Comparison of ENCODE assay signal across 8 cellular contexts in the genomic region with DNA sequence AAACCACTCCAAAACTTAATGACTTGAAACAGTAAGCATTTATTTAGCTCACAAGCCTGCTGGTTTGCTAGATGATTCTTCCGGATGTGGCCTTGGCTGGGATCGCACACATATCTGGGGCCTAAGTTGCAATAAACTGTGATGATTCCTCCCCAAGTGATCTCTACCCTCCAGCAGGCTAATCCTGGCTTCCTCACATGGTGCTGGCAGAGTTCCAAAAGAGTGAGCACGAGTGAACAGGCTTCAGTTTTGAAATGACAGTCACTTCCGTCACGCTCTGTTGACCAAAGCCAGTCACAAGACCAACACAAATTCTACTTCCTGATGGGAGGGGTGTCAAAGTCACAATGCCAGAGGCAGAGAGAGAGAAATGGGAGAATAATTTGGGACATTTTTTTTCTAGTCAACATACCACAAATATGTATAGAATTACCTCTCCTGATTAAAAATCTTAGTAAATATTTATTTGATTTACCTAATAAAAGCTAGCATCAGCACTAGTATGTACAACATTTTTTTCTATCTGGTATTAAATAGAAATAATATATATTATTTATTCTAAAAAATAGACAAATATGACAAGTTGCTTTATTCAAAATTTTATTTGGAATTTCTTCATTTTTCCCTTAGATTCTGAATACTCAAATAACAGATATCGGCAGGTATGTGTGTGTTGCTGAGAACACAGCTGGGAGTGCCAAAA.
DNase-seq lines count a peak whose midpoint lies in the region; ATAC-seq and TF ChIP-seq lines count a peak whose summit lies in the region.

No MANE protein-coding gene starts in this region.

- TF ChIP-seq CTCF in AG04449 (IDR thresholded peaks at IDR 0.05; ENCODE audit: insufficient read depth, low read length, missing control alignments) (no peak), esophagus muscularis mucosa (IDR thresholded peaks at IDR 0.05) (no peak), neural crest cell (conservative IDR thresholded peaks at IDR 0.05) (no peak)

- intact Hi-C loops in esophagus muscularis mucosa (cut with DNase I), result loop anchor here (2.0 kb wide), 1 partner anchor 20 kb away; no protein-coding TSS in a partner anchor

- peak overlapping the region; percentile 31 for H3K4me3 Mint-ChIP-seq in neural crest cell

- peaks cover 2% of the 10 kb centered on the region for H3K36me3 Mint-ChIP-seq in neural crest cell (ENCODE audit: low read depth)

- H3K27ac Mint-ChIP-seq in neural crest cell (ENCODE audit: unreplicated experiment), result peak overlapping the region; percentile 58

- H3K9me3 ChIP-seq in SJCRH30 (replicated peaks), result no peaks in the 10 kb centered on the region
- H3K9me3 ChIP-seq in esophagus muscularis mucosa, result no peaks in the 10 kb centered on the region

- H3K36me3 ChIP-seq in SJCRH30 (peaks cover 10% of the 10 kb centered on the region; the same call in 1 of the 2 replicates), esophagus muscularis mucosa (peaks cover 0 to 33% (median 13%) of the 10 kb centered on the region in 4 donors)

- WGBS in esophagus muscularis mucosa, result 61% methylated on average over 6 of the region's 6 CpGs

- H3K4me1 ChIP-seq in SJCRH30, result peaks cover 23% of the 10 kb centered on the region
- H3K4me1 ChIP-seq in esophagus muscularis mucosa, result peaks cover 0 to 8% (median 7%) of the 10 kb centered on the region in 4 donors

- CTCF ChIA-PET in AG04449 (lab: Yijun Ruan, JAX), result no interaction called here

- POLR2A ChIA-PET in AG04449 (lab: Yijun Ruan, JAX), result no interaction called here

- H3K27me3 Mint-ChIP-seq in neural crest cell (ENCODE audit: low read depth), result no peaks in the 10 kb centered on the region

- peak overlapping the region; percentile 51 for H3K27ac ChIP-seq in SJCRH30
- no peak overlapping the region for H3K27ac ChIP-seq in esophagus muscularis mucosa (replicated peaks in 1 of 4)

- H3K4me1 Mint-ChIP-seq in neural crest cell, result peaks cover 44% of the 10 kb centered on the region

- DNase-seq in AG04449 (ENCODE audit: low read depth, low spot score) (peak; percentile 26), NCI-H1048 (lab: John Stamatoyannopoulos, UW) (peak; percentile 91), SJCRH30 (peak; percentile 94 to 98), esophagus muscularis mucosa (ENCODE audit: extremely low spot score) (peak; percentile 93), neural crest cell (ENCODE audit: low read depth, low spot score) (peak; percentile 27), activated gamma-delta T cell (lab: John Stamatoyannopoulos, UW) (no peak)

- H3K27me3 ChIP-seq in SJCRH30 (no peaks in the 10 kb centered on the region), esophagus muscularis mucosa (no peaks in the 10 kb centered on the region)

- no peaks in the 10 kb centered on the region for H3K9me3 Mint-ChIP-seq in neural crest cell

- H3K4me3 ChIP-seq in AG04449 (ENCODE audit: low read depth, low read length) (no peak overlapping the region), SJCRH30 (no peak overlapping the region), esophagus muscularis mucosa (no peak overlapping the region)

- ATAC-seq in GM18508 (IDR thresholded peaks at IDR 0.05; ENCODE audit: insufficient read depth, unreplicated experiment) (peak; percentile 49), HG02852 (IDR thresholded peaks at IDR 0.05; ENCODE audit: unreplicated experiment) (peak; percentile 49)

- no peak for TF ChIP-seq EP300 in esophagus muscularis mucosa (IDR thresholded peaks at IDR 0.05)

- TF ChIP-seq POLR2A in esophagus muscularis mucosa (IDR thresholded peaks at IDR 0.05; ENCODE audit: low read depth), result no peak
